15 cellular contexts compared by ENCODE assay signal in genomic region chr4:83093060-83093640, GRCh38. TPM values are rescaled to one million over a fixed set of nuclear protein-coding genes. Genes with fewer than 3 reads are reported as not detected.
DNase-seq lines count a peak whose midpoint lies in the region; ATAC-seq and FAIRE-seq lines count a peak whose summit lies in the region.
"Had no signal": no experiment of that assay in that cellular context is flagged by ENCODE, and none has a peak within 500 bp of the region (broad histone marks: within the 10 kb centered on the region; RNA-seq: fewer than 3 reads in every experiment).

No MANE protein-coding gene starts in this region.

- no peaks in the 10 kb centered on the region for H3K9me3 Mint-ChIP-seq in activated naive CD4-positive, alpha-beta T cell treated with anti-CD3 and anti-CD28 coated beads, Interleukin-2, amount 50 U/mL, for 24 hours
- no peaks in the 10 kb centered on the region for H3K9me3 Mint-ChIP-seq in activated T-helper 17 cell treated with anti-CD3 and anti-CD28 coated beads, Interleukin-2, amount 50 U/mL, for 72 hours

- no peak for DNase-seq in activated naive CD4-positive, alpha-beta T cell treated with Interleukin-2 at 50 U/mL for 16 hours
- DNase-seq in islet precursor cell = peak; percentile 67
- no peak for DNase-seq in Ammon's horn (ENCODE audit: low spot score)
- DNase-seq in urothelium cell line (ENCODE audit: low spot score) = no peak
- DNase-seq: activated CD4-positive, alpha-beta T cell treated with anti-CD3 and anti-CD28 coated beads for 4 hours; activated effector memory CD4-positive, alpha-beta T cell treated with anti-CD3 and anti-CD28 coated beads, Interleukin-2, amount 50 U/mL, for 16 hours; lower lobe of right lung; sigmoid colon; stimulated activated CD4-positive, alpha-beta T cell treated with anti-CD3 and anti-CD28 coated beads, Interleukin-2, amount 100 ng/mL, for 48 hours; stimulated activated CD8-positive, alpha-beta memory T cell treated with anti-CD3 and anti-CD28 coated beads, Interleukin-4, amount 100 ng/mL, for 48 hours had no signal

- no peak for FAIRE-seq in urothelium cell line (lab: Jason Lieb, UNC)
- FAIRE-seq: frontal cortex had no signal

- peak overlapping the region; percentile 92 for H3K27ac Mint-ChIP-seq in activated naive CD4-positive, alpha-beta T cell treated with anti-CD3 and anti-CD28 coated beads, Interleukin-2, amount 50 U/mL, for 24 hours
- peak overlapping the region; percentile 3 for H3K27ac Mint-ChIP-seq in activated T-helper 17 cell treated with anti-CD3 and anti-CD28 coated beads, Interleukin-2, amount 50 U/mL, for 72 hours

- peaks cover 77% of the 10 kb centered on the region for H3K4me1 Mint-ChIP-seq in activated naive CD4-positive, alpha-beta T cell treated with anti-CD3 and anti-CD28 coated beads, Interleukin-2, amount 50 U/mL, for 24 hours
- H3K4me1 Mint-ChIP-seq in activated T-helper 17 cell treated with anti-CD3 and anti-CD28 coated beads, Interleukin-2, amount 50 U/mL, for 72 hours = peaks cover 21% of the 10 kb centered on the region

- H3K27me3 Mint-ChIP-seq in activated naive CD4-positive, alpha-beta T cell treated with anti-CD3 and anti-CD28 coated beads, Interleukin-2, amount 50 U/mL, for 24 hours = no peaks in the 10 kb centered on the region
- H3K27me3 Mint-ChIP-seq in activated T-helper 17 cell treated with anti-CD3 and anti-CD28 coated beads, Interleukin-2, amount 50 U/mL, for 72 hours = no peaks in the 10 kb centered on the region

- no peak overlapping the region for H3K4me3 Mint-ChIP-seq in activated naive CD4-positive, alpha-beta T cell treated with anti-CD3 and anti-CD28 coated beads, Interleukin-2, amount 50 U/mL, for 24 hours
- H3K4me3 Mint-ChIP-seq in activated T-helper 17 cell treated with anti-CD3 and anti-CD28 coated beads, Interleukin-2, amount 50 U/mL, for 72 hours = no peak overlapping the region

- H3K36me3 Mint-ChIP-seq in activated naive CD4-positive, alpha-beta T cell treated with anti-CD3 and anti-CD28 coated beads, Interleukin-2, amount 50 U/mL, for 24 hours = peaks cover 29% of the 10 kb centered on the region
- H3K36me3 Mint-ChIP-seq in activated T-helper 17 cell treated with anti-CD3 and anti-CD28 coated beads, Interleukin-2, amount 50 U/mL, for 72 hours (ENCODE audit: low read depth) = peaks cover 100% of the 10 kb centered on the region

- ATAC-seq in activated T-helper 17 cell treated with anti-CD3 and anti-CD28 coated beads, Interleukin-2, amount 50 U/mL, for 72 hours (replicated peaks) = no peak
- no peak for ATAC-seq in GM19455 (IDR thresholded peaks at IDR 0.05; ENCODE audit: unreplicated experiment)
- ATAC-seq in GM21447 (IDR thresholded peaks at IDR 0.05; ENCODE audit: unreplicated experiment) = no peak
- ATAC-seq: lower lobe of right lung had no signal

RNA-seq across cellular contexts. Expression of gene PLAC8, which starts 21.4 kb away (rescaled TPM):
- 10 to 100 TPM; 19.9 to 58.9 TPM for total RNA-seq in activated T-helper 17 cell treated with anti-CD3 and anti-CD28 coated beads, Interleukin-2, amount 50 U/mL, for 72 hours

RNA-seq across cellular contexts. Expression of gene COPS4, which starts 58.2 kb away (rescaled TPM):
- total RNA-seq in activated T-helper 17 cell treated with anti-CD3 and anti-CD28 coated beads, Interleukin-2, amount 50 U/mL, for 72 hours = 10 to 100 TPM; 18.6 to 24.4 TPM
